In genomic region chr3:64792458-64792857, GRCh38 we compare ENCODE assay signal across 23 cellular contexts.
"Had no signal": no experiment of that assay in that cellular context is flagged by ENCODE, and none has a peak within 500 bp of the region (broad histone marks: within the 10 kb centered on the region; RNA-seq: fewer than 3 reads in every experiment).

No MANE protein-coding gene starts in this region.

- H3K27ac Mint-ChIP-seq: activated CD4-positive, alpha-beta memory T cell treated with anti-CD3 and anti-CD28 coated beads, Interleukin-2, amount 10 ng/mL, durations not matched to agents 7 days and 5 days; activated naive CD4-positive, alpha-beta T cell treated with anti-CD3 and anti-CD28 coated beads for 36 hours; activated naive CD8-positive, alpha-beta T cell; activated T-helper 17 cell treated with anti-CD3 and anti-CD28 coated beads, Interleukin-2, amount 50 U/mL, for 72 hours; IgD-negative memory B cell; T-cell had no signal

- H3K4me1 Mint-ChIP-seq: activated CD4-positive, alpha-beta memory T cell treated with anti-CD3 and anti-CD28 coated beads, Interleukin-2, amount 10 ng/mL, durations not matched to agents 7 days and 5 days; activated T-helper 17 cell treated with anti-CD3 and anti-CD28 coated beads, Interleukin-2, amount 50 U/mL, for 72 hours; IgD-negative memory B cell; T-cell had no signal

- DNase-seq: activated CD4-positive, alpha-beta memory T cell treated with anti-CD3 and anti-CD28 coated beads, Interleukin-2, amount 10 ng/mL, durations not matched to agents 7 days and 5 days; activated CD4-positive, alpha-beta T cell treated with anti-CD3 and anti-CD28 coated beads, Interleukin-2, amount 50 U/mL, for 1 hour; activated CD4-positive, CD25-positive, alpha-beta regulatory T cell; activated gamma-delta T cell; activated naive CD4-positive, alpha-beta T cell treated with anti-CD3 and anti-CD28 coated beads for 36 hours; activated T-cell treated with anti-CD3 and anti-CD28 coated beads for 4 hours; activated T-cell treated with anti-CD3 and anti-CD28 coated beads, Interleukin-2, amount 50 U/mL, for 48 hours; anterior cingulate cortex; body of pancreas; KG1; NCI-H1048; NCI-H1930; NCI-H2171; NCI-H226; NCI-H526 treated with DMSO at 0.1 percent for 48 hours; NK-92 treated with Interleukin-12 subunit alpha and Interleukin-12 subunit beta, amount 100 ng/mL, for 24 hours; SIG-M5; T-cell had no signal

- H3K36me3 Mint-ChIP-seq: activated naive CD8-positive, alpha-beta T cell; IgD-negative memory B cell; T-cell had no signal

- H3K4me3 Mint-ChIP-seq: activated CD4-positive, alpha-beta memory T cell treated with anti-CD3 and anti-CD28 coated beads, Interleukin-2, amount 10 ng/mL, durations not matched to agents 7 days and 5 days; activated naive CD4-positive, alpha-beta T cell treated with anti-CD3 and anti-CD28 coated beads for 36 hours; activated naive CD8-positive, alpha-beta T cell; activated T-helper 17 cell treated with anti-CD3 and anti-CD28 coated beads, Interleukin-2, amount 50 U/mL, for 72 hours; IgD-negative memory B cell; T-cell had no signal

- H3K27me3 ChIP-seq: body of pancreas had no signal

- ATAC-seq: activated T-helper 17 cell treated with anti-CD3 and anti-CD28 coated beads, Interleukin-2, amount 50 U/mL, for 72 hours; body of pancreas; T-cell had no signal

- H3K4me1 ChIP-seq: body of pancreas had no signal

- H3K9me3 ChIP-seq: body of pancreas had no signal

- H3K9me3 Mint-ChIP-seq: activated CD4-positive, alpha-beta memory T cell treated with anti-CD3 and anti-CD28 coated beads, Interleukin-2, amount 10 ng/mL, durations not matched to agents 7 days and 5 days; activated naive CD4-positive, alpha-beta T cell treated with anti-CD3 and anti-CD28 coated beads for 36 hours had no signal

- H3K27me3 Mint-ChIP-seq: activated CD4-positive, alpha-beta memory T cell treated with anti-CD3 and anti-CD28 coated beads, Interleukin-2, amount 10 ng/mL, durations not matched to agents 7 days and 5 days; activated naive CD8-positive, alpha-beta T cell; activated T-helper 17 cell treated with anti-CD3 and anti-CD28 coated beads, Interleukin-2, amount 50 U/mL, for 72 hours; IgD-negative memory B cell; T-cell had no signal

- H3K4me3 ChIP-seq: body of pancreas, SK-N-MC had no signal

- H3K27ac ChIP-seq: body of pancreas, SK-N-MC, VCaP had no signal
